17 cellular contexts compared by ENCODE assay signal in the genomic region with DNA sequence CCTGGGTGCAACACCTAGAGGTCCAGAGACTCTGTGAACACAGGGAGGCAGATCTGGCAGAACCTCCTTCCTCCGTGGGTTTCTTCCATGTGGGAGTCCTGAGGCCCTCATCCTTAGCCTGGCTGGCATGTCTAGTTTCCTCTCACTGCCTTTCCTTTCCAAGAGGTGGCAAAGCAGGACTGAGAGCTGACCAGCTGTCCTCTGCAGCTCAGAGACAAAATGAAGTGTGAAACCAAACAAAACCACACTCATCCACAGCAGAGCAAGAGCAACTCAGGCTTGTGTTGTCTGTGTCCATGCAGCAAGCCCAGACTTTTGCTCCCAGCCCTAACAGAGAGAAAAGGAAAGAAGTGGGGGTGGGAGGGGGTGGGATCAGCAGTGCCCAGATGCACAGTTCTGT.
DNase-seq lines count a peak whose midpoint lies in the region; ATAC-seq and TF ChIP-seq lines count a peak whose summit lies in the region.
"Had no signal": no experiment of that assay in that cellular context is flagged by ENCODE, and none has a peak within 500 bp of the region (broad histone marks: within the 10 kb centered on the region; RNA-seq: fewer than 3 reads in every experiment).

No MANE protein-coding gene starts in this region.

- no TSS peak for BruUV-seq in Caco-2 (replicated peaks; lab: Mats Ljungman, UMichigan)

- H2AFZ ChIP-seq in neural progenitor cell (replicated peaks): no peak overlapping the region

- CTCF ChIA-PET in Caco-2 (lab: Charles Lee): no interaction called here

- H4K20me1 ChIP-seq in neural progenitor cell (ENCODE audit: low read depth): no peaks in the 10 kb centered on the region
- H4K20me1 ChIP-seq: BLaER1 treated with 17β-estradiol and CSF1 and Interleukin-3, amounts not matched to agents 10 nM and 100 nM had no signal

- H3K9ac ChIP-seq in neural progenitor cell: no peak overlapping the region
- H3K9ac ChIP-seq: BLaER1 treated with 17β-estradiol and CSF1 and Interleukin-3, amounts not matched to agents 10 nM and 100 nM had no signal

- no peaks in the 10 kb centered on the region for H3K36me3 ChIP-seq in neural progenitor cell
- H3K36me3 ChIP-seq in Caco-2 (ENCODE audit: control insufficient read depth, insufficient read depth, low read length): no peaks in the 10 kb centered on the region
- H3K36me3 ChIP-seq: BLaER1 treated with 17β-estradiol and CSF1 and Interleukin-3, amounts not matched to agents 10 nM and 100 nM had no signal

- H3K4me1 Mint-ChIP-seq in neural progenitor cell (peaks cover 66% of the 10 kb centered on the region), Caco-2 (ENCODE audit: low read depth, unreplicated experiment) (peaks cover 8% of the 10 kb centered on the region)
- H3K4me1 Mint-ChIP-seq: GM23338, T-cell had no signal

- no peaks in the 10 kb centered on the region for H3K79me2 ChIP-seq in neural progenitor cell (ENCODE audit: low read depth)

- H3F3A ChIP-seq in neural progenitor cell (ENCODE audit: low read depth): peaks cover 20% of the 10 kb centered on the region

- intact Hi-C loops in Caco-2 (cut with micrococcal nuclease; ENCODE audit: unreplicated experiment): no loop called here

- peak; percentile 51 for DNase-seq in G401 (ENCODE audit: low spot score)
- DNase-seq in neural progenitor cell (ENCODE audit: low spot score): no peak
- no peak for DNase-seq in amniotic stem cell (lab: John Stamatoyannopoulos, UW)
- no peak for DNase-seq in Caco-2
- DNase-seq: KG1, NCI-H1092 treated with DMSO at 0.1 percent for 48 hours, NCI-H2227 treated with DMSO at 0.1 percent for 48 hours, NCI-H526, PC-3, T-cell had no signal

- H3K27me3 ChIP-seq in neural progenitor cell: no peaks in the 10 kb centered on the region
- no peaks in the 10 kb centered on the region for H3K27me3 ChIP-seq in Caco-2 (replicated peaks; ENCODE audit: control insufficient read depth, insufficient read depth, low read length)
- H3K27me3 ChIP-seq: BLaER1 treated with 17β-estradiol and CSF1 and Interleukin-3, amounts not matched to agents 10 nM and 100 nM had no signal

- no peak overlapping the region for H3K4me2 ChIP-seq in neural progenitor cell
- H3K4me2 ChIP-seq: A549; BLaER1 treated with 17β-estradiol and CSF1 and Interleukin-3, amounts not matched to agents 10 nM and 100 nM; GM23338 had no signal

- H3K4me1 ChIP-seq in neural progenitor cell: peaks cover 29% of the 10 kb centered on the region
- H3K4me1 ChIP-seq in Caco-2: no peaks in the 10 kb centered on the region
- H3K4me1 ChIP-seq: A549; BLaER1 treated with 17β-estradiol and CSF1 and Interleukin-3, amounts not matched to agents 10 nM and 100 nM had no signal

- H3K36me3 Mint-ChIP-seq in neural progenitor cell (peaks cover 2% of the 10 kb centered on the region), Caco-2 (ENCODE audit: insufficient read depth, unreplicated experiment) (no peaks in the 10 kb centered on the region)
- H3K36me3 Mint-ChIP-seq: T-cell had no signal

- POLR2A ChIA-PET in Caco-2 (lab: Charles Lee): no interaction called here

- peak; percentile 34 for ATAC-seq in HG03432 (IDR thresholded peaks at IDR 0.05; ENCODE audit: unreplicated experiment)
- ATAC-seq in SK-N-SH treated with all-trans-retinoic acid at 6 μM for 48 hours: peak; percentile 3; the same call in 1 of the 3 replicates
- no peak for ATAC-seq in HG03108 (IDR thresholded peaks at IDR 0.05; ENCODE audit: unreplicated experiment)
- ATAC-seq in HG02852 (IDR thresholded peaks at IDR 0.05; ENCODE audit: unreplicated experiment): no peak
- ATAC-seq: A549, GM23338, PC-3, T-cell had no signal

- no peaks in the 10 kb centered on the region for H3K9me3 ChIP-seq in neural progenitor cell (ENCODE audit: low read depth)
- H3K9me3 ChIP-seq in Caco-2: no peaks in the 10 kb centered on the region
- H3K9me3 ChIP-seq: A549; BLaER1 treated with 17β-estradiol and CSF1 and Interleukin-3, amounts not matched to agents 10 nM and 100 nM had no signal

- no peak for TF ChIP-seq CTCF in neural progenitor cell (IDR thresholded peaks at IDR 0.05)
- TF ChIP-seq CTCF in Caco-2 (IDR thresholded peaks at IDR 0.05; ENCODE audit: insufficient read depth in 1 of 2, low read depth in 1 of 2, low read length in 1 of 2, severe bottlenecking in 1 of 2, unreplicated experiment in 1 of 2): no peak

- H3K27me3 Mint-ChIP-seq in neural progenitor cell (ENCODE audit: insufficient read depth, low read depth) (peaks cover 5% of the 10 kb centered on the region), Caco-2 (ENCODE audit: insufficient read depth, unreplicated experiment) (peaks cover 3% of the 10 kb centered on the region)

- H3K4me3 Mint-ChIP-seq in neural progenitor cell (no peak overlapping the region), Caco-2 (ENCODE audit: unreplicated experiment) (no peak overlapping the region)
- H3K4me3 Mint-ChIP-seq: GM23338, T-cell had no signal

- H3K27ac Mint-ChIP-seq in neural progenitor cell (peak overlapping the region; percentile 92), Caco-2 (ENCODE audit: unreplicated experiment) (no peak overlapping the region)
- H3K27ac Mint-ChIP-seq: GM23338, T-cell had no signal

- H3K9me3 Mint-ChIP-seq in neural progenitor cell: no peaks in the 10 kb centered on the region
- no peaks in the 10 kb centered on the region for H3K9me3 Mint-ChIP-seq in Caco-2 (ENCODE audit: unreplicated experiment)
- H3K9me3 Mint-ChIP-seq: GM23338, T-cell had no signal

- H3K4me3 ChIP-seq in neural progenitor cell (no peak overlapping the region), Caco-2 (ENCODE audit: low read depth, low read length) (no peak overlapping the region)
- H3K4me3 ChIP-seq: A549; BLaER1 treated with 17β-estradiol and CSF1 and Interleukin-3, amounts not matched to agents 10 nM and 100 nM; GM23338 had no signal

- no peak overlapping the region for H3K27ac ChIP-seq in neural progenitor cell
- H3K27ac ChIP-seq: A549; BLaER1 treated with 17β-estradiol and CSF1 and Interleukin-3, amounts not matched to agents 10 nM and 100 nM had no signal

- in situ Hi-C loops in G401 (cut with HindIII; ENCODE audit: low sequenced_read_pairs): no loop called here

TF ChIP-seq in SK-N-SH treated with all-trans-retinoic acid at 6 μM for 48 hours, 23 proteins besides CTCF, POLR2A, EP300 and RAD21:
- TF ChIP-seq ZNF565 (CRISPR knock-in tag; conservative IDR thresholded peaks at IDR 0.05; ENCODE audit: low read depth) (no peak), SNAI2 (CRISPR knock-in tag; IDR thresholded peaks at IDR 0.05) (no peak), GLIS3 (CRISPR knock-in tag; IDR thresholded peaks at IDR 0.05) (no peak), CSRNP3 (CRISPR knock-in tag; IDR thresholded peaks at IDR 0.05) (no peak), ZFP3 (CRISPR knock-in tag; IDR thresholded peaks at IDR 0.05) (no peak)
TF ChIP-seq in SK-N-SH treated with all-trans-retinoic acid at 6 μM for 48 hours: peak in this region for 0.

Comparison
In these comparisons a context has a peak if more than half of its experiments do, and no peak if none do; other contexts are left out.
1. ATAC-seq: peak in HG03432 (single experiment) and SK-N-SH treated with all-trans-retinoic acid at 6 μM for 48 hours (single experiment); none in HG03108 (single experiment) and HG02852 (single experiment).